In the genomic region with DNA sequence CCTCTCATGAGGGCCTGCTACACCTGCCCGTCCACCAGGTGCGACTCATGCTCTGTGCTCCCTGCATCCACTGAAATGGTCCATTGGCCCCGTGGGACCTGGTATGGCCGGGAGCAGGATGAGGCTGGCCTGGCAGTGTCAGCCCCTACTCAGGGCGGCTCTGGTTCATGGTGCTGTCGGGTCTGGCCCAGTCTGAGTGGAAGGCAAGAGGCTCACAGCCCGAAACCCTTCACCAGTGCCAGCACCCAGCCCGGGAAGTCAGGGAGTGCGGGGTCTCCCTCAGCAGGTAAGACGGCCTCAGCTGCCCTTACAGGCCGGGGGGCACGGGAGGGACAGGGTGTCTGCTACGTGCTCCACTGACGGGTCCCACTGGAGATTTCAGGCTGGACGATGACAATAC, we compare ENCODE assay signal across 26 cellular contexts. TPM values are rescaled to one million over a fixed set of nuclear protein-coding genes. Genes with fewer than 3 reads are reported as not detected.
DNase-seq lines count a peak whose midpoint lies in the region; ATAC-seq and TF ChIP-seq lines count a peak whose summit lies in the region.
"Had no signal": no experiment of that assay in that cellular context is flagged by ENCODE, and none has a peak within 500 bp of the region (broad histone marks: within the 10 kb centered on the region; RNA-seq: fewer than 3 reads in every experiment).

No MANE protein-coding gene starts in this region.

- H3K27me3 ChIP-seq in gastrocnemius medialis, result no peaks in the 10 kb centered on the region
- H3K27me3 ChIP-seq: esophagus squamous epithelium, left lung, suprapubic skin, upper lobe of right lung had no signal

- no peaks in the 10 kb centered on the region for H3K9me3 ChIP-seq in gastrocnemius medialis
- H3K9me3 ChIP-seq: esophagus squamous epithelium, left lung, suprapubic skin, upper lobe of right lung had no signal

- H3K4me3 ChIP-seq in gastrocnemius medialis, result no peak overlapping the region
- H3K4me3 ChIP-seq: esophagus squamous epithelium, GM12878, left lung, smooth muscle cell, suprapubic skin, upper lobe of right lung had no signal

- in situ Hi-C loops in gastrocnemius medialis (cut with MboI; ENCODE audit: low sequenced_read_pairs in 4 of 4), result no loop called here

- H3K4me1 ChIP-seq in gastrocnemius medialis, result peaks cover 27 to 41% of the 10 kb centered on the region in 2 donors
- H3K4me1 ChIP-seq: suprapubic skin had no signal

- ATAC-seq in left cardiac atrium (no peak), gastrocnemius medialis (no peak), GM18520 (IDR thresholded peaks at IDR 0.05; ENCODE audit: unreplicated experiment) (no peak)
- ATAC-seq: activated CD4-positive, CD25-positive, alpha-beta regulatory T cell treated with anti-CD3 and anti-CD28 coated beads, Interleukin-2, amount 50 U/mL, for 24 hours; activated T-helper 17 cell treated with anti-CD3 and anti-CD28 coated beads, Interleukin-2, amount 50 U/mL, for 72 hours; GM12878; natural killer cell had no signal

- intact Hi-C loops in left cardiac atrium (cut with DNase I) (no loop called here), gastrocnemius medialis (cut with DNase I; ENCODE audit: low total_unique reads) (loop anchor here (1.0 kb wide), 1 partner anchor 31 kb away; no protein-coding TSS in a partner anchor)

- no peaks in the 10 kb centered on the region for H3K36me3 ChIP-seq in gastrocnemius medialis
- H3K36me3 ChIP-seq: esophagus squamous epithelium, left lung, suprapubic skin, upper lobe of right lung had no signal

- H3K27ac ChIP-seq in C4-2B (peak overlapping the region; percentile 95), gastrocnemius medialis (peak overlapping the region; percentile 85 to 92 (median 86))
- H3K27ac ChIP-seq: esophagus squamous epithelium, left lung, suprapubic skin, upper lobe of right lung had no signal

- TF ChIP-seq CTCF in C4-2B (conservative IDR thresholded peaks at IDR 0.05) (no peak), gastrocnemius medialis (IDR thresholded peaks at IDR 0.05 in 4 of 5, conservative IDR thresholded peaks at IDR 0.05 in 1 of 5) (no peak)

- no peak for TF ChIP-seq POLR2A in gastrocnemius medialis (IDR thresholded peaks at IDR 0.05)

- DNase-seq in NCI-H69 (lab: John Stamatoyannopoulos, UW) (peak; percentile 25), left cardiac atrium (peak; percentile 14), gastrocnemius medialis (no peak), NCI-H524 (lab: John Stamatoyannopoulos, UW) (no peak), NCI-H226 (no peak)
- no peak for DNase-seq in activated CD4-positive, alpha-beta T cell treated with anti-CD3 and anti-CD28 coated beads for 1 hour
- DNase-seq: activated CD4-positive, alpha-beta memory T cell treated with anti-CD3 and anti-CD28 coated beads, Interleukin-2, amount 10 ng/mL, durations not matched to agents 7 days and 5 days; activated naive CD4-positive, alpha-beta T cell treated with anti-CD3 and anti-CD28 coated beads, Interleukin-2, amount 50 U/mL, for 16 hours; amniotic stem cell; central memory CD4-positive, alpha-beta T cell; esophagus squamous epithelium; foreskin melanocyte; KG1; MM.1S; natural killer cell; NCI-H1417 treated with DMSO at 0.1 percent for 48 hours; NK-92 treated with Interleukin-12 subunit alpha and Interleukin-12 subunit beta, amount 100 ng/mL, for 24 hours had no signal

RNA-seq across cellular contexts. Expression of a gene that starts 40.5 kb away (rescaled TPM):
- total RNA-seq in left cardiac atrium (10 to 100 TPM; 35.3 to 55.1 TPM), gastrocnemius medialis (100 to 1,000 TPM in 2 of 4 donors, 10 to 100 TPM in 2; 61.3 to 264 (median 102) TPM)
- total RNA-seq: GM12878 had no signal

RNA-seq across cellular contexts. Expression of a gene that starts 54.8 kb away (rescaled TPM):
- total RNA-seq in left cardiac atrium, result 10 to 100 TPM; 28.1 to 36.5 TPM
- 10 to 100 TPM; 32.8 to 48.2 (median 34.2) TPM for total RNA-seq in gastrocnemius medialis

RNA-seq across cellular contexts. Expression of a gene that starts 59.9 kb away (rescaled TPM):
- total RNA-seq in left cardiac atrium (10 to 100 TPM; 26.8 to 35.1 TPM), gastrocnemius medialis (10 to 100 TPM; 20.4 to 33.7 (median 27.7) TPM)

Comparison
In these comparisons a context has a peak if more than half of its experiments do, and no peak if none do; other contexts are left out.
1. DNase-seq: peak in NCI-H69 (single experiment) and left cardiac atrium (single experiment); none in gastrocnemius medialis (0 of 2), NCI-H524 (0 of 2), NCI-H226 (single experiment) and activated CD4-positive, alpha-beta T cell treated with anti-CD3 and anti-CD28 coated beads for 1 hour (single experiment).